Comparison of ENCODE assay signal across 8 cellular contexts in the genomic region with DNA sequence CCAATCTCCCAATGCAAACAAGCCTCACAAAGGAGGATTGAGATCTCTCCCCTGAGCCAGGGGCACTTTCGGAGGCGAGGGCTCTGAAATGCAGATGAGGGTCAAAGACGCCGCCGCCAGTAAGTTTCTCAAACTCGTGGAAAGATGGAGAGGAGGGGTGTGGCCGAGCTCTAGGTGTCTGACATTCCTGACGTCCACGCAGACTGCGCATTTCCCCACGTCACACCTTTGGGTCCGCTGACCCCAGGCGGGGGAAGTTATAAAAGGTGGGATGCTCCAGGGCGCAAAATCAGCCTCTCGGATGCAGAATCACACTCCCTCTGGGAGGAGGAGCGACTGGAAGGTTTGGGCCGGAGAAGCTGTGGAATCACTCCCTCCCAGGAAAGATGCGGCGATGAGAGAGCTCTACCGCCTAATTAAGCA. TPM values are rescaled to one million over a fixed set of nuclear protein-coding genes. Genes with fewer than 3 reads are reported as not detected.
A peak's percentile ranks its signal among the peaks of the same experiment; 100 is the strongest.
DNase-seq lines count a peak whose midpoint lies in the region; TF ChIP-seq lines count a peak whose summit lies in the region.

No MANE protein-coding gene starts in this region.

- peaks cover 14 to 95% (median 40%) of the 10 kb centered on the region in 4 donors for H3K27me3 ChIP-seq in esophagus muscularis mucosa

- in situ Hi-C loops in G401 (cut with HindIII; ENCODE audit: low sequenced_read_pairs) = no loop called here

- no peak for TF ChIP-seq EP300 in esophagus muscularis mucosa (IDR thresholded peaks at IDR 0.05)

- H3K4me1 ChIP-seq in ES-I3 (ENCODE audit: insufficient read depth, low read length) (peaks cover 13% of the 10 kb centered on the region), esophagus muscularis mucosa (peaks cover 37 to 50% (median 46%) of the 10 kb centered on the region in 4 donors)

- peak; percentile 75 for DNase-seq in NCI-H748 treated with DMSO at 0.1 percent for 48 hours (lab: John Stamatoyannopoulos, UW)
- no peak for DNase-seq in esophagus muscularis mucosa (ENCODE audit: extremely low spot score)
- no peak for DNase-seq in retinal pigment epithelial cell (ENCODE audit: low read depth)
- DNase-seq in G401 (ENCODE audit: low spot score) = no peak
- no peak for DNase-seq in activated effector memory CD4-positive, alpha-beta T cell treated with Interleukin-2 at 50 U/mL for 16 hours
- no peak for DNase-seq in MV-4-11 (lab: John Stamatoyannopoulos, UW)
- DNase-seq in cerebellum (ENCODE audit: low spot score) = no peak

- TF ChIP-seq POLR2A in esophagus muscularis mucosa (IDR thresholded peaks at IDR 0.05; ENCODE audit: low read depth) = no peak

- no peak for TF ChIP-seq CTCF in esophagus muscularis mucosa (IDR thresholded peaks at IDR 0.05)
- TF ChIP-seq CTCF in retinal pigment epithelial cell (conservative IDR thresholded peaks at IDR 0.05; ENCODE audit: low read depth, low read length) = no peak

- intact Hi-C loops in esophagus muscularis mucosa (cut with DNase I) = no loop called here

- peak overlapping the region; percentile 46 to 62 (median 56) for H3K4me3 ChIP-seq in esophagus muscularis mucosa
- H3K4me3 ChIP-seq in retinal pigment epithelial cell (ENCODE audit: low read length) = peak overlapping the region; percentile 50

- H3K36me3 ChIP-seq in ES-I3 (ENCODE audit: insufficient read depth, low read length) = no peaks in the 10 kb centered on the region
- no peaks in the 10 kb centered on the region for H3K36me3 ChIP-seq in esophagus muscularis mucosa

- 3% methylated on average over 19 of the region's 20 CpGs for WGBS in esophagus muscularis mucosa

- peak overlapping the region; percentile 30; the same call in 1 of the 2 replicates for H3K9ac ChIP-seq in ES-I3 (ENCODE audit: low read depth, low read length)

- no peaks in the 10 kb centered on the region for H3K9me3 ChIP-seq in ES-I3 (ENCODE audit: control insufficient read depth, insufficient read depth, low read length)
- H3K9me3 ChIP-seq in esophagus muscularis mucosa = no peaks in the 10 kb centered on the region

- H3K27ac ChIP-seq in esophagus muscularis mucosa (replicated peaks in 1 of 4) = no peak overlapping the region

RNA-seq across cellular contexts. Expression of a gene that starts 2.1 kb away (rescaled TPM):
- total RNA-seq in esophagus muscularis mucosa (not detected), cerebellum (11.7 TPM)
- total RNA-seq in G401 (2014; rRNA removed; shearing (Covaris generic)) = 0.74 and 3.1 TPM in 2 replicates

RNA-seq across cellular contexts. Expression of a gene that starts 38.8 kb away (rescaled TPM):
- total RNA-seq in esophagus muscularis mucosa (10 to 100 TPM; 68.6 to 98.8 (median 72.0) TPM), cerebellum (87.2 TPM)
- 177 and 211 TPM in 2 replicates for total RNA-seq in G401 (2014; rRNA removed; shearing (Covaris generic))
